In the genomic region with DNA sequence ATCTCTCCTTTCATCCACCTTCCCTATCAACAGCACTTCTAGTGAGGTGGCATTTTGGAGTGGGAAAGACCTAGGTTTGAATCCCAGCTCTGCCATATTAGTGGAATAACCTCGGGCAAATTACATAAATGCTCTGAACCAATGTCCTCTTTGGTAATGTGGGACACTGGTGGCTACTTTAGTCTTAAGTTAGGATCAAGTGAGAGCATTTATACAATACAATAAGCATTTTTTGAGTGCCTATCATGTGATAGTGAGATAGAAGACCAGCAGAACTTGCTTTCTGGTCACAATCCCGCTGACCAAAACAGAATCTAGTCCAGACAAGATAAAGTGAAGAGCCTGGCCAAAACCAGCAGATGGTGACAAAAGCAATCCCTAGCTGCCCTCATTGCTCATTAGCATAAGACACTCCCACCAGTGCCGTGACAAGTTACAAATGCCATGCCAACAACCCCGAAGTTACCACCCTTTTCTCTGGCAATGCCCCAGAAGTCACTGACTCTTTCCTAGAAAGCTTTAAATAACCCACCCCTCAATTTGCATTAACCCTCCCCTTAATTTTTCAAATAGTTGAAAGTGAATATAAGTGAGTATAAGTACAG, we compare ENCODE assay signal across 1 cellular context.
TF ChIP-seq lines count a peak whose summit lies in the region.

No MANE protein-coding gene starts in this region.

TF ChIP-seq in GM12878, 131 proteins besides CTCF, POLR2A, EP300 and RAD21 (continued from another document):
- TF ChIP-seq, protein P1, sequence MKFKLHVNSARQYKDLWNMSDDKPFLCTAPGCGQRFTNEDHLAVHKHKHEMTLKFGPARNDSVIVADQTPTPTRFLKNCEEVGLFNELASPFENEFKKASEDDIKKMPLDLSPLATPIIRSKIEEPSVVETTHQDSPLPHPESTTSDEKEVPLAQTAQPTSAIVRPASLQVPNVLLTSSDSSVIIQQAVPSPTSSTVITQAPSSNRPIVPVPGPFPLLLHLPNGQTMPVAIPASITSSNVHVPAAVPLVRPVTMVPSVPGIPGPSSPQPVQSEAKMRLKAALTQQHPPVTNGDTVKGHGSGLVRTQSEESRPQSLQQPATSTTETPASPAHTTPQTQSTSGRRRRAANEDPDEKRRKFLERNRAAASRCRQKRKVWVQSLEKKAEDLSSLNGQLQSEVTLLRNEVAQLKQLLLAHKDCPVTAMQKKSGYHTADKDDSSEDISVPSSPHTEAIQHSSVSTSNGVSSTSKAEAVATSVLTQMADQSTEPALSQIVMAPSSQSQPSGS (IDR thresholded peaks at IDR 0.05; ENCODE audit: low read length): no peak
- TF ChIP-seq, protein P2, sequence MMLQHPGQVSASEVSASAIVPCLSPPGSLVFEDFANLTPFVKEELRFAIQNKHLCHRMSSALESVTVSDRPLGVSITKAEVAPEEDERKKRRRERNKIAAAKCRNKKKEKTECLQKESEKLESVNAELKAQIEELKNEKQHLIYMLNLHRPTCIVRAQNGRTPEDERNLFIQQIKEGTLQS (IDR thresholded peaks at IDR 0.05; ENCODE audit: borderline replicate concordance, extremely low read depth, low read depth, low read length): no peak
- TF ChIP-seq BHLHE40 (IDR thresholded peaks at IDR 0.05; ENCODE audit: borderline replicate concordance in 1 of 2, low read depth in 2 of 2, low read length in 1 of 2) (no peak), JUNB (IDR thresholded peaks at IDR 0.05) (no peak), ASH2L (IDR thresholded peaks at IDR 0.05; ENCODE audit: borderline replicate concordance, low read depth) (no peak)
